ENCODE assay signal across 28 cellular contexts in the genomic region with DNA sequence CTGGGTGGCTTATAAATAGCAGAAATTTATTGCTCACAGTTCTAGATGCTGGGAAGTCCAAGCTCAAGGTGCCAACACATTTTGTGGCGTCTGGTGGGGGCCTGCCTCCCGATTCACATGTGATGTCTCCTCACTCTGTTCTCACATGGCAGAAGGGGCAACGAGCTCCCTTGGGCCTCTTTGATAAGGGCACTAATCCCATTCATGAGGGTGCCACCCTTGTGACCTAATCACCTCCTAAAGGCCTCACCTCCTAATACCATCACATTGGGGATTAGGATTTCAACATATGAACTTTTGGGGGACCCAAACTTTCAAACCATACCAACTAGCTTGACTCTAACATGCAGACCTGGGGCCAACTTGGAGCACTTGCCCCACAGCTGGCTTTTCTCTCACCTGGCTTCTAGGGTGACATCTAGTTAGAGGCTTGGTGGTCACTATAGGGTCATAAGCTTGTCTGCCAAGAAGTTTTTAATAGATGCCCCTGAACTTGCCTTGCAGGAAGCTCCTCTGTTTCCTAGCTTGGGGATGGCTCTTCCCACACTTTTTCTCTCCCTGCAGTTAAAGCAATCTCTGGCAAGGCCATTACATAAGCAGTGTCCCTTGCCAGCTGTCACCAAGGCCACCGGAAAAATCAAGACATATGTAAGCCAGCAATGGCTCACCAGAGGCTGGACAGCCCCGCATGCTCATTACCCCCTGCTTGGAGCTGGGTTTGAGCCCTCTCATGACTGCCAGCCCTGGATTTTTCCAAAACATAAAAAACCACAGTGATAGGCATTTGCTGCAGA. TPM values are rescaled to one million over a fixed set of nuclear protein-coding genes. Genes with fewer than 3 reads are reported as not detected.
DNase-seq lines count a peak whose midpoint lies in the region; ATAC-seq, FAIRE-seq and TF ChIP-seq lines count a peak whose summit lies in the region.
"Had no signal": no experiment of that assay in that cellular context is flagged by ENCODE, and none has a peak within 500 bp of the region (broad histone marks: within the 10 kb centered on the region; RNA-seq: fewer than 3 reads in every experiment).

No MANE protein-coding gene starts in this region.

- H3K9me3 ChIP-seq in heart left ventricle, result peaks cover 0 to 3% (median 0%) of the 10 kb centered on the region in 12 donors
- no peaks in the 10 kb centered on the region for H3K9me3 ChIP-seq in mucosa of rectum (ENCODE audit: control insufficient read depth in 2 of 2, low read length in 2 of 2)
- no peaks in the 10 kb centered on the region for H3K9me3 ChIP-seq in ascending aorta
- H3K9me3 ChIP-seq: tibial nerve had no signal

- TF ChIP-seq CTCF in heart left ventricle (IDR thresholded peaks at IDR 0.05) (no peak), glutamatergic neuron (IDR thresholded peaks at IDR 0.05; ENCODE audit: partially characterized antibody, unreplicated experiment) (no peak), ascending aorta (IDR thresholded peaks at IDR 0.05) (no peak)

- FAIRE-seq in urothelium cell line (lab: Jason Lieb, UNC), result peak; percentile 17
- FAIRE-seq: GM12891, H54 had no signal

- intact Hi-C loops in heart left ventricle (cut with DNase I), result no loop called here
- intact Hi-C loops in cardiac septum (cut with DNase I), result no loop called here
- intact Hi-C loops in ascending aorta (cut with DNase I), result no loop called here

- peaks cover 6% of the 10 kb centered on the region for H3K9me3 Mint-ChIP-seq in glutamatergic neuron (ENCODE audit: unreplicated experiment)
- H3K9me3 Mint-ChIP-seq: activated naive CD4-positive, alpha-beta T cell treated with anti-CD3 and anti-CD28 coated beads, Interleukin-2, amount 50 U/mL, for 24 hours; activated T-helper 2 cell treated with anti-CD3 and anti-CD28 coated beads, Interferon-gamma antibody, Interleukin-2, Interleukin-4, amounts not matched to agents 10 μg/mL and 5 μg/mL and 100 μg/mL, durations not matched to agents 14 hours and 24 hours and 36 hours; CD4-positive, alpha-beta memory T cell; neural crest cell had no signal

- H3K4me1 ChIP-seq in heart left ventricle (peaks cover 0 to 7% (median 0%) of the 10 kb centered on the region in 12 donors), mucosa of rectum (ENCODE audit: control insufficient read depth in 2 of 2, insufficient read depth in 2 of 2, low read length in 2 of 2) (peaks cover 0 to 7% of the 10 kb centered on the region in 2 donors), ascending aorta (no peaks in the 10 kb centered on the region)
- H3K4me1 ChIP-seq: parathyroid adenoma, tibial nerve had no signal

- TF ChIP-seq POLR2A in heart left ventricle (IDR thresholded peaks at IDR 0.05), result no peak

- H3K4me1 Mint-ChIP-seq in glutamatergic neuron (ENCODE audit: low read depth, unreplicated experiment), result peaks cover 29% of the 10 kb centered on the region
- H3K4me1 Mint-ChIP-seq: B cell; CD4-positive, alpha-beta memory T cell had no signal

- no peak overlapping the region for H3K4me3 ChIP-seq in heart left ventricle
- H3K4me3 ChIP-seq in mucosa of rectum (ENCODE audit: low read length in 2 of 2), result no peak overlapping the region
- no peak overlapping the region for H3K4me3 ChIP-seq in ascending aorta
- H3K4me3 ChIP-seq: tibial nerve had no signal

- no peaks in the 10 kb centered on the region for H3K36me3 Mint-ChIP-seq in glutamatergic neuron (ENCODE audit: unreplicated experiment)
- H3K36me3 Mint-ChIP-seq: activated naive CD4-positive, alpha-beta T cell treated with anti-CD3 and anti-CD28 coated beads, Interleukin-2, amount 50 U/mL, for 24 hours; CD4-positive, alpha-beta memory T cell had no signal

- no peak overlapping the region for H3K9ac ChIP-seq in mucosa of rectum (ENCODE audit: low read depth in 1 of 2, low read length in 2 of 2)
- H3K9ac ChIP-seq: parathyroid adenoma had no signal

- peaks cover 4% of the 10 kb centered on the region for H3K27me3 Mint-ChIP-seq in glutamatergic neuron (ENCODE audit: unreplicated experiment)

- peak overlapping the region; percentile 75 for H3K27ac Mint-ChIP-seq in glutamatergic neuron (ENCODE audit: unreplicated experiment)
- H3K27ac Mint-ChIP-seq: activated naive CD4-positive, alpha-beta T cell treated with anti-CD3 and anti-CD28 coated beads, Interleukin-2, amount 50 U/mL, for 24 hours; activated T-helper 2 cell treated with anti-CD3 and anti-CD28 coated beads, Interferon-gamma antibody, Interleukin-2, Interleukin-4, amounts not matched to agents 10 μg/mL and 5 μg/mL and 100 μg/mL, durations not matched to agents 14 hours and 24 hours and 36 hours; B cell; CD4-positive, alpha-beta memory T cell had no signal

- DNase-seq in heart left ventricle (no peak), cardiac septum (ENCODE audit: low spot score) (no peak), glutamatergic neuron (no peak), urothelium cell line (ENCODE audit: low spot score) (no peak), ascending aorta (ENCODE audit: low spot score in 2 of 2) (no peak)
- DNase-seq in stimulated activated naive CD4-positive, alpha-beta T cell (lab: John Stamatoyannopoulos, UW), result no peak
- DNase-seq: CD4-positive, alpha-beta memory T cell; dermis blood vessel endothelial cell; KG1; kidney glomerular epithelial cell; NCI-H1105; NCI-H187 treated with DMSO at 0.1 percent for 48 hours; NCI-H2171; NCI-H510A; right cardiac atrium; SIG-M5; stimulated activated CD4-positive, alpha-beta T cell treated with anti-CD3 and anti-CD28 coated beads, Interleukin-2, amount 100 ng/mL, for 48 hours had no signal

- WGBS in heart left ventricle, 4 donors, result 57 to 68% (median 63%) methylated on average over 5 of the region's 5 CpGs

- H3K36me3 ChIP-seq in heart left ventricle (no peaks in the 10 kb centered on the region), mucosa of rectum (ENCODE audit: control insufficient read depth in 2 of 2, insufficient read depth in 2 of 2, low read length in 2 of 2) (no peaks in the 10 kb centered on the region), ascending aorta (no peaks in the 10 kb centered on the region)
- H3K36me3 ChIP-seq: tibial nerve had no signal

- H3K4me3 Mint-ChIP-seq in glutamatergic neuron (ENCODE audit: unreplicated experiment), result peak overlapping the region; percentile 39
- H3K4me3 Mint-ChIP-seq: activated naive CD4-positive, alpha-beta T cell treated with anti-CD3 and anti-CD28 coated beads, Interleukin-2, amount 50 U/mL, for 24 hours; B cell; CD4-positive, alpha-beta memory T cell; neural crest cell had no signal

- H3K27ac ChIP-seq in heart left ventricle (no peak overlapping the region), mucosa of rectum (ENCODE audit: low read depth in 2 of 2, low read length in 2 of 2) (peak overlapping the region; percentile 59 to 64), ascending aorta (no peak overlapping the region)
- H3K27ac ChIP-seq: HL-60, parathyroid adenoma, tibial nerve had no signal

- peaks cover 0 to 7% (median 0%) of the 10 kb centered on the region in 9 donors for H3K27me3 ChIP-seq in heart left ventricle
- no peaks in the 10 kb centered on the region for H3K27me3 ChIP-seq in mucosa of rectum (ENCODE audit: control insufficient read depth in 2 of 2, insufficient read depth in 2 of 2, low read length in 2 of 2)
- H3K27me3 ChIP-seq in ascending aorta, result no peaks in the 10 kb centered on the region
- H3K27me3 ChIP-seq: tibial nerve had no signal

- peak; percentile 45 to 78 (median 67) for ATAC-seq in heart left ventricle
- ATAC-seq in GM21390 (IDR thresholded peaks at IDR 0.05; ENCODE audit: unreplicated experiment), result no peak

RNA-seq across cellular contexts. Expression of a gene that starts 8.4 kb away (rescaled TPM):
- total RNA-seq in heart left ventricle (10 to 100 TPM; 26.3 to 64.4 (median 33.0) TPM), cardiac septum (30.5 TPM), glutamatergic neuron (ENCODE audit: unreplicated experiment) (23.2 TPM), ascending aorta (16.9 TPM)
- 10 to 100 TPM; 36.2 to 44.7 TPM for polyA plus RNA-seq in heart left ventricle

RNA-seq across cellular contexts. Expression of a gene that starts 27.8 kb away (rescaled TPM):
- 10 to 100 TPM in 6 of 9 donors, 1 to 10 TPM in 3; 1.5 to 43.5 (median 16.2) TPM for total RNA-seq in heart left ventricle
- polyA plus RNA-seq in heart left ventricle, result 10 to 100 TPM; 18.4 to 79.2 TPM
- 4.4 TPM for total RNA-seq in cardiac septum
- 140 TPM for total RNA-seq in glutamatergic neuron (ENCODE audit: unreplicated experiment)
- total RNA-seq in ascending aorta, result 293 TPM

Comparison
In these comparisons a context has a peak if more than half of its experiments do, and no peak if none do; other contexts are left out.
1. H3K27ac ChIP-seq: peak in mucosa of rectum (2 of 2); none in heart left ventricle (0 of 12) and ascending aorta (0 of 2).